Comparison of ENCODE assay signal across 22 cellular contexts in the genomic region with DNA sequence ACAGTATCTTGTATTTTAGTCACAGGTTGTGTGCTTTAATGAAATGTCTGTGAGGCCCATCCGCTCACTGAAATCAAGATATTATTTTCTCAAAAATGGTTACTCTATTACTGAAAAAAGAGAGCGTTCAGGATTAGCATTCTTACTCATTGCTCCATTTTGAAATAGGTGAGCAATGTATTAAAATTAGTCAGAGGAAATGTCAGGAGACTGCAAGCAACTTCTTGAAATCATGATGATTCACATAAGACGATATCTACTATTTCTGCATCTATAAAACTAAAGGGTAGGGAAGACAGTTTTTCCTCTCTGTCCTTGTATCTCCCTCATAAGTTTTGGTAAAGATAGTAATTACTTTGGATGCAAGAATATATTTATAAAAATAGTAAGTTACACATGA.
DNase-seq lines count a peak whose midpoint lies in the region; TF ChIP-seq lines count a peak whose summit lies in the region.
"Had no signal": no experiment of that assay in that cellular context is flagged by ENCODE, and none has a peak within 500 bp of the region (broad histone marks: within the 10 kb centered on the region; RNA-seq: fewer than 3 reads in every experiment).

No MANE protein-coding gene starts in this region.

- WGBS in hepatocyte (ENCODE audit: low lambda C conversion rate, missing lambda C conversion rate), result 98% methylated on average over 3 of the region's 3 CpGs

- H3K79me2 ChIP-seq in hepatocyte, result no peaks in the 10 kb centered on the region

- DNase-seq in HPDE6-E6E7 (ENCODE audit: extremely low spot score) (peak; percentile 27), RKO (ENCODE audit: low spot score) (peak; percentile 63), cardiac fibroblast (ENCODE audit: low read depth in 2 of 2) (peak; percentile 8 to 47), kidney tubule cell (ENCODE audit: low spot score) (peak; percentile 29), DMS53 (lab: John Stamatoyannopoulos, UW) (no peak), ascending aorta (ENCODE audit: low spot score in 2 of 2) (no peak), NCI-H2171 (lab: John Stamatoyannopoulos, UW) (no peak), hepatocyte (ENCODE audit: low spot score) (no peak)
- DNase-seq: activated CD4-positive, alpha-beta T cell treated with anti-CD3 and anti-CD28 coated beads for 1 hour; activated CD8-positive, alpha-beta T cell treated with anti-CD3 and anti-CD28 coated beads, Interleukin-2, amount 10 ng/mL, durations not matched to agents 7 days and 5 days; activated T-cell treated with anti-CD3 and anti-CD28 coated beads for 4 hours; body of pancreas; CD4-positive, alpha-beta T cell; EL; hippocampal formation; NCI-H1105 treated with DMSO at 0.1 percent for 48 hours; NCI-H1930; NCI-H526; Peyer's patch had no signal

- H3K4me2 ChIP-seq in hepatocyte, result no peak overlapping the region

- no peaks in the 10 kb centered on the region for H3K9me2 ChIP-seq in hepatocyte (replicated peaks; ENCODE audit: insufficient read depth)

- TF ChIP-seq CTCF in cardiac fibroblast (IDR thresholded peaks at IDR 0.05; ENCODE audit: low read depth, low read length) (no peak), ascending aorta (IDR thresholded peaks at IDR 0.05) (no peak), hepatocyte (IDR thresholded peaks at IDR 0.05; ENCODE audit: poor library complexity) (no peak)

- H3K36me3 ChIP-seq in ascending aorta (no peaks in the 10 kb centered on the region), hepatocyte (replicated peaks; ENCODE audit: insufficient read depth, low read depth) (no peaks in the 10 kb centered on the region)
- H3K36me3 ChIP-seq: neutrophil, Peyer's patch, prostate gland, thoracic aorta had no signal

- H3K4me1 ChIP-seq in ascending aorta (no peaks in the 10 kb centered on the region), hepatocyte (ENCODE audit: insufficient read depth) (no peaks in the 10 kb centered on the region)
- H3K4me1 ChIP-seq: body of pancreas, Peyer's patch, prostate gland had no signal

- H2AFZ ChIP-seq in hepatocyte, result no peak overlapping the region

- intact Hi-C loops in ascending aorta (cut with DNase I), result no loop called here

- H3K4me3 ChIP-seq in cardiac fibroblast (replicated peaks in 1 of 2; ENCODE audit: low read depth in 2 of 2, low read length in 2 of 2) (no peak overlapping the region), ascending aorta (no peak overlapping the region), hepatocyte (no peak overlapping the region)
- H3K4me3 ChIP-seq: body of pancreas, Peyer's patch, prostate gland, thoracic aorta had no signal

- H3K27me3 ChIP-seq in ascending aorta (no peaks in the 10 kb centered on the region), hepatocyte (no peaks in the 10 kb centered on the region)
- H3K27me3 ChIP-seq: body of pancreas, neutrophil, Peyer's patch had no signal

- H4K20me1 ChIP-seq in hepatocyte (ENCODE audit: insufficient read depth, poor library complexity, severe bottlenecking), result no peaks in the 10 kb centered on the region

- H3K9me3 ChIP-seq in ascending aorta, result no peaks in the 10 kb centered on the region
- no peaks in the 10 kb centered on the region for H3K9me3 ChIP-seq in hepatocyte (ENCODE audit: low read depth)
- H3K9me3 ChIP-seq: body of pancreas, neutrophil, Peyer's patch, prostate gland, thoracic aorta had no signal

- H3K27ac ChIP-seq in ascending aorta (no peak overlapping the region), hepatocyte (no peak overlapping the region)
- H3K27ac ChIP-seq: body of pancreas, neutrophil, Peyer's patch, prostate gland, thoracic aorta had no signal

Comparison
In these comparisons a context has a peak if more than half of its experiments do, and no peak if none do; other contexts are left out.
1. DNase-seq: peak in HPDE6-E6E7 (single experiment), RKO (single experiment), cardiac fibroblast (2 of 2) and kidney tubule cell (single experiment); none in DMS53 (single experiment), ascending aorta (0 of 2), NCI-H2171 (single experiment) and hepatocyte (single experiment).